Comparison of ENCODE assay signal across 1 cellular context in the genomic region with DNA sequence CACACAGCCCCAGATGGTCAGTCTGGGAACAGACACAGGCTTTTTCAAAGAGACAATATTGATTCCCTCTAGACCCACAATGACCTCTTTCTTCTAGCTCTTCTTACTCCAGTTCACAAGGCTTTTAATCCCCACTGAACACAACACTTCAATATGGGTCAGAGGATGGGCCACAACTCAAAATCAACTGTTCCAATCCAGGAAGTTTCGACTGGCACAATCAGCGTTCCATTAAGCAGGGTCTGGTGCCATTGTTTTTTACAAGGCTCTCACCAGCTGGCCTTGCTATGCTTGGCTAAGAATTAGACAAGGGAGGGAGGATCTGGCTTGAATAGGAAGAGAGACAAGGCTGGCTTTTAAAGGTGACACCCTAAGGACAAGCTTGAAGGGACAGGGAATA.
TF ChIP-seq lines count a peak whose summit lies in the region.

No MANE protein-coding gene starts in this region.

TF ChIP-seq in GM23338, 12 proteins besides CTCF, POLR2A, EP300 and RAD21:
- TF ChIP-seq JUNB (IDR thresholded peaks at IDR 0.05; ENCODE audit: unreplicated experiment) (no peak), STAT1 (IDR thresholded peaks at IDR 0.05; ENCODE audit: unreplicated experiment) (no peak), CREB1 (CRISPR knock-in tag; IDR thresholded peaks at IDR 0.05; ENCODE audit: low read depth) (no peak), POLR2AphosphoS5 (IDR thresholded peaks at IDR 0.05; ENCODE audit: low read depth) (no peak), ZNF114 (CRISPR knock-in tag; IDR thresholded peaks at IDR 0.05) (no peak), EZH2phosphoT487 (IDR thresholded peaks at IDR 0.05; ENCODE audit: unreplicated experiment) (no peak), ZNF331 (CRISPR knock-in tag; IDR thresholded peaks at IDR 0.05; ENCODE audit: low read depth) (no peak), ETS1 (IDR thresholded peaks at IDR 0.05) (no peak), NANOG (IDR thresholded peaks at IDR 0.05; ENCODE audit: borderline replicate concordance) (no peak), EZH2 (IDR thresholded peaks at IDR 0.05; ENCODE audit: low read depth, unreplicated experiment) (no peak)
- TF ChIP-seq, protein P1, sequence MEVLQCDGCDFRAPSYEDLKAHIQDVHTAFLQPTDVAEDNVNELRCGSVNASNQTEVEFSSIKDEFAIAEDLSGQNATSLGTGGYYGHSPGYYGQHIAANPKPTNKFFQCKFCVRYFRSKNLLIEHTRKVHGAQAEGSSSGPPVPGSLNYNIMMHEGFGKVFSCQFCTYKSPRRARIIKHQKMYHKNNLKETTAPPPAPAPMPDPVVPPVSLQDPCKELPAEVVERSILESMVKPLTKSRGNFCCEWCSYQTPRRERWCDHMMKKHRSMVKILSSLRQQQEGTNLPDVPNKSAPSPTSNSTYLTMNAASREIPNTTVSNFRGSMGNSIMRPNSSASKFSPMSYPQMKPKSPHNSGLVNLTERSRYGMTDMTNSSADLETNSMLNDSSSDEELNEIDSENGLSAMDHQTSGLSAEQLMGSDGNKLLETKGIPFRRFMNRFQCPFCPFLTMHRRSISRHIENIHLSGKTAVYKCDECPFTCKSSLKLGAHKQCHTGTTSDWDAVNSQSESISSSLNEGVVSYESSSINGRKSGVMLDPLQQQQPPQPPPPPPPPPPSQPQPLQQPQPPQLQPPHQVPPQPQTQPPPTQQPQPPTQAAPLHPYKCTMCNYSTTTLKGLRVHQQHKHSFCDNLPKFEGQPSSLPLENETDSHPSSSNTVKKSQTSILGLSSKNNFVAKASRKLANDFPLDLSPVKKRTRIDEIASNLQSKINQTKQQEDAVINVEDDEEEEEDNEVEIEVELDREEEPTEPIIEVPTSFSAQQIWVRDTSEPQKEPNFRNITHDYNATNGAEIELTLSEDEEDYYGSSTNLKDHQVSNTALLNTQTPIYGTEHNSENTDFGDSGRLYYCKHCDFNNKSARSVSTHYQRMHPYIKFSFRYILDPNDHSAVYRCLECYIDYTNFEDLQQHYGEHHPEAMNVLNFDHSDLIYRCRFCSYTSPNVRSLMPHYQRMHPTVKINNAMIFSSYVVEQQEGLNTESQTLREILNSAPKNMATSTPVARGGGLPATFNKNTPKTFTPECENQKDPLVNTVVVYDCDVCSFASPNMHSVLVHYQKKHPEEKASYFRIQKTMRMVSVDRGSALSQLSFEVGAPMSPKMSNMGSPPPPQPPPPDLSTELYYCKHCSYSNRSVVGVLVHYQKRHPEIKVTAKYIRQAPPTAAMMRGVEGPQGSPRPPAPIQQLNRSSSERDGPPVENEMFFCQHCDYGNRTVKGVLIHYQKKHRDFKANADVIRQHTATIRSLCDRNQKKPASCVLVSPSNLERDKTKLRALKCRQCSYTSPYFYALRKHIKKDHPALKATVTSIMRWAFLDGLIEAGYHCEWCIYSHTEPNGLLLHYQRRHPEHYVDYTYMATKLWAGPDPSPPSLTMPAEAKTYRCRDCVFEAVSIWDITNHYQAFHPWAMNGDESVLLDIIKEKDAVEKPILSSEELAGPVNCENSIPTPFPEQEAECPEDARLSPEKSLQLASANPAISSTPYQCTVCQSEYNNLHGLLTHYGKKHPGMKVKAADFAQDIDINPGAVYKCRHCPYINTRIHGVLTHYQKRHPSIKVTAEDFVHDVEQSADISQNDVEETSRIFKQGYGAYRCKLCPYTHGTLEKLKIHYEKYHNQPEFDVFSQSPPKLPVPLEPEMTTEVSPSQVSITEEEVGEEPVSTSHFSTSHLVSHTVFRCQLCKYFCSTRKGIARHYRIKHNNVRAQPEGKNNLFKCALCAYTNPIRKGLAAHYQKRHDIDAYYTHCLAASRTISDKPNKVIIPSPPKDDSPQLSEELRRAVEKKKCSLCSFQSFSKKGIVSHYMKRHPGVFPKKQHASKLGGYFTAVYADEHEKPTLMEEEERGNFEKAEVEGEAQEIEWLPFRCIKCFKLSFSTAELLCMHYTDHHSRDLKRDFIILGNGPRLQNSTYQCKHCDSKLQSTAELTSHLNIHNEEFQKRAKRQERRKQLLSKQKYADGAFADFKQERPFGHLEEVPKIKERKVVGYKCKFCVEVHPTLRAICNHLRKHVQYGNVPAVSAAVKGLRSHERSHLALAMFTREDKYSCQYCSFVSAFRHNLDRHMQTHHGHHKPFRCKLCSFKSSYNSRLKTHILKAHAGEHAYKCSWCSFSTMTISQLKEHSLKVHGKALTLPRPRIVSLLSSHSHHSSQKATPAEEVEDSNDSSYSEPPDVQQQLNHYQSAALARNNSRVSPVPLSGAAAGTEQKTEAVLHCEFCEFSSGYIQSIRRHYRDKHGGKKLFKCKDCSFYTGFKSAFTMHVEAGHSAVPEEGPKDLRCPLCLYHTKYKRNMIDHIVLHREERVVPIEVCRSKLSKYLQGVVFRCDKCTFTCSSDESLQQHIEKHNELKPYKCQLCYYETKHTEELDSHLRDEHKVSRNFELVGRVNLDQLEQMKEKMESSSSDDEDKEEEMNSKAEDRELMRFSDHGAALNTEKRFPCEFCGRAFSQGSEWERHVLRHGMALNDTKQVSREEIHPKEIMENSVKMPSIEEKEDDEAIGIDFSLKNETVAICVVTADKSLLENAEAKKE (CRISPR knock-in tag; IDR thresholded peaks at IDR 0.05): no peak
- TF ChIP-seq, protein P2, sequence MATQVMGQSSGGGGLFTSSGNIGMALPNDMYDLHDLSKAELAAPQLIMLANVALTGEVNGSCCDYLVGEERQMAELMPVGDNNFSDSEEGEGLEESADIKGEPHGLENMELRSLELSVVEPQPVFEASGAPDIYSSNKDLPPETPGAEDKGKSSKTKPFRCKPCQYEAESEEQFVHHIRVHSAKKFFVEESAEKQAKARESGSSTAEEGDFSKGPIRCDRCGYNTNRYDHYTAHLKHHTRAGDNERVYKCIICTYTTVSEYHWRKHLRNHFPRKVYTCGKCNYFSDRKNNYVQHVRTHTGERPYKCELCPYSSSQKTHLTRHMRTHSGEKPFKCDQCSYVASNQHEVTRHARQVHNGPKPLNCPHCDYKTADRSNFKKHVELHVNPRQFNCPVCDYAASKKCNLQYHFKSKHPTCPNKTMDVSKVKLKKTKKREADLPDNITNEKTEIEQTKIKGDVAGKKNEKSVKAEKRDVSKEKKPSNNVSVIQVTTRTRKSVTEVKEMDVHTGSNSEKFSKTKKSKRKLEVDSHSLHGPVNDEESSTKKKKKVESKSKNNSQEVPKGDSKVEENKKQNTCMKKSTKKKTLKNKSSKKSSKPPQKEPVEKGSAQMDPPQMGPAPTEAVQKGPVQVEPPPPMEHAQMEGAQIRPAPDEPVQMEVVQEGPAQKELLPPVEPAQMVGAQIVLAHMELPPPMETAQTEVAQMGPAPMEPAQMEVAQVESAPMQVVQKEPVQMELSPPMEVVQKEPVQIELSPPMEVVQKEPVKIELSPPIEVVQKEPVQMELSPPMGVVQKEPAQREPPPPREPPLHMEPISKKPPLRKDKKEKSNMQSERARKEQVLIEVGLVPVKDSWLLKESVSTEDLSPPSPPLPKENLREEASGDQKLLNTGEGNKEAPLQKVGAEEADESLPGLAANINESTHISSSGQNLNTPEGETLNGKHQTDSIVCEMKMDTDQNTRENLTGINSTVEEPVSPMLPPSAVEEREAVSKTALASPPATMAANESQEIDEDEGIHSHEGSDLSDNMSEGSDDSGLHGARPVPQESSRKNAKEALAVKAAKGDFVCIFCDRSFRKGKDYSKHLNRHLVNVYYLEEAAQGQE (IDR thresholded peaks at IDR 0.05; ENCODE audit: unreplicated experiment): no peak
